27 cellular contexts compared by ENCODE assay signal in genomic region chr6:162862462-162862861, GRCh38.
"Had no signal": no experiment of that assay in that cellular context is flagged by ENCODE, and none has a peak within 500 bp of the region (broad histone marks: within the 10 kb centered on the region; RNA-seq: fewer than 3 reads in every experiment).

No MANE protein-coding gene starts in this region.

- H3K79me2 ChIP-seq: hepatocyte had no signal

- H3K36me3 ChIP-seq: esophagus muscularis mucosa, gastroesophageal sphincter, heart left ventricle, sigmoid colon, tibial artery, upper lobe of left lung had no signal

- H3K36me3 Mint-ChIP-seq: memory B cell; mesothelial cell of epicardium; naive B cell; natural killer cell treated with Interleukin-12 subunit alpha and Interleukin-12 subunit beta and Interleukin-15 and Interleukin-18, amount 100 ng/mL, for 72 hours; stimulated activated effector memory CD8-positive, alpha-beta T cell treated with anti-CD3 and anti-CD28 coated beads, Interleukin-12 subunit alpha, Interleukin-12 subunit beta, amount 100 ng/mL, for 72 hours had no signal

- H3K4me1 ChIP-seq: foreskin keratinocyte, gastroesophageal sphincter, psoas muscle, sigmoid colon, testis, tibial artery, upper lobe of left lung had no signal

- ATAC-seq: effector memory CD8-positive, alpha-beta T cell; foreskin keratinocyte; gastroesophageal sphincter; heart left ventricle; left lobe of liver; mucosa of descending colon; natural killer cell treated with Interleukin-12 subunit alpha and Interleukin-12 subunit beta and Interleukin-15 and Interleukin-18, amount 100 ng/mL, for 72 hours; psoas muscle; right cardiac atrium; stimulated activated effector memory CD8-positive, alpha-beta T cell treated with anti-CD3 and anti-CD28 coated beads, Interleukin-12 subunit alpha, Interleukin-12 subunit beta, amount 100 ng/mL, for 72 hours; stimulated activated naive CD8-positive, alpha-beta T cell treated with anti-CD3 and anti-CD28 coated beads, Interleukin-15, Interleukin-2, amounts not matched to agents 100 U/mL and 50 U/mL, for 24 hours had no signal

- H3K9me3 ChIP-seq: esophagus muscularis mucosa, gastroesophageal sphincter, heart left ventricle, mucosa of descending colon, psoas muscle, sigmoid colon, testis, tibial artery, upper lobe of left lung had no signal

- H3K4me3 Mint-ChIP-seq: effector memory CD8-positive, alpha-beta T cell; memory B cell; mesothelial cell of epicardium; naive B cell; natural killer cell treated with Interleukin-12 subunit alpha and Interleukin-12 subunit beta and Interleukin-15 and Interleukin-18, amount 100 ng/mL, for 72 hours; neural crest cell; stimulated activated effector memory CD8-positive, alpha-beta T cell treated with anti-CD3 and anti-CD28 coated beads, Interleukin-12 subunit alpha, Interleukin-12 subunit beta, amount 100 ng/mL, for 72 hours had no signal

- H2AFZ ChIP-seq: hepatocyte had no signal

- H3K4me1 Mint-ChIP-seq: stimulated activated effector memory CD8-positive, alpha-beta T cell treated with anti-CD3 and anti-CD28 coated beads, Interleukin-12 subunit alpha, Interleukin-12 subunit beta, amount 100 ng/mL, for 72 hours had no signal

- H3K27ac Mint-ChIP-seq: effector memory CD8-positive, alpha-beta T cell; memory B cell; mesothelial cell of epicardium; natural killer cell treated with Interleukin-12 subunit alpha and Interleukin-12 subunit beta and Interleukin-15 and Interleukin-18, amount 100 ng/mL, for 72 hours; stimulated activated effector memory CD8-positive, alpha-beta T cell treated with anti-CD3 and anti-CD28 coated beads, Interleukin-12 subunit alpha, Interleukin-12 subunit beta, amount 100 ng/mL, for 72 hours had no signal

- H3K27ac ChIP-seq: coronary artery, epithelial cell of prostate, esophagus muscularis mucosa, foreskin keratinocyte, gastroesophageal sphincter, heart left ventricle, hepatocyte, psoas muscle, sigmoid colon, testis, tibial artery, upper lobe of left lung had no signal

- H3K4me2 ChIP-seq: hepatocyte had no signal

- H3K27me3 ChIP-seq: esophagus muscularis mucosa, foreskin keratinocyte, gastroesophageal sphincter, heart left ventricle, hepatocyte, sigmoid colon, testis, tibial artery, upper lobe of left lung had no signal

- H3K9me3 Mint-ChIP-seq: effector memory CD8-positive, alpha-beta T cell; mesothelial cell of epicardium; naive B cell; natural killer cell treated with Interleukin-12 subunit alpha and Interleukin-12 subunit beta and Interleukin-15 and Interleukin-18, amount 100 ng/mL, for 72 hours had no signal

- DNase-seq: effector memory CD8-positive, alpha-beta T cell; foreskin keratinocyte; heart left ventricle; mucosa of descending colon; naive B cell; psoas muscle; right cardiac atrium; sigmoid colon; stimulated activated CD4-positive, alpha-beta T cell treated with anti-CD3 and anti-CD28 coated beads, Interleukin-2, amount 100 ng/mL, for 24 hours; stimulated activated CD4-positive, alpha-beta T cell treated with anti-CD3 and anti-CD28 coated beads, Interleukin-4, amount 100 ng/mL, for 24 hours; stimulated activated naive CD8-positive, alpha-beta T cell treated with anti-CD3 and anti-CD28 coated beads, Interleukin-15, Interleukin-2, amounts not matched to agents 100 U/mL and 50 U/mL, for 24 hours; substantia nigra; testis; tibial artery had no signal

- H3K4me3 ChIP-seq: coronary artery, esophagus muscularis mucosa, gastroesophageal sphincter, heart left ventricle, hepatocyte, lung, mucosa of descending colon, psoas muscle, sigmoid colon, testis, tibial artery, upper lobe of left lung had no signal

- H3K27me3 Mint-ChIP-seq: naive B cell had no signal
